1 cellular context compared by ENCODE assay signal in the genomic region with DNA sequence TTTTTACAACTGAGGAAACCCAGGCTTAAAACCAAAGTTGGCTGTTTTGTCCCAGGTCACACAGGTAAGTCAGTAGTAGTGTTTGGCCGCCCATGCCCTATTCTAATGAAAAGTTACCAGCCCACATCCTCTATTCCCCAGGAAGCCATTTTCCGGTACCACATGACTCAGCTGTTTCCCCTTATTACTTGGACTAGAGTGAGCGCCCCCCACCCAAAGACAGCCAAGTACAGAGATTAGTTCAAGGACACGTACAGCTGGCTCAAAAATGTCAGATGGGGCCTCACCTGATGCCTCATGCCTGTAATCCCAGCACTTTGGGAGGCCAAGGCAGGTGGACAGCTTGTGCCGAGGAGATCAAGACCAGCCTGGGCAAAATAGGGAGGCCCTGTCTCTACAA.
TF ChIP-seq lines count a peak whose summit lies in the region.

No MANE protein-coding gene starts in this region.

TF ChIP-seq in SK-N-SH, 30 proteins besides CTCF, POLR2A, EP300 and RAD21:
- no peak for TF ChIP-seq FOXJ3 (CRISPR knock-in tag; IDR thresholded peaks at IDR 0.05)
